18 cellular contexts compared by ENCODE assay signal in the genomic region with DNA sequence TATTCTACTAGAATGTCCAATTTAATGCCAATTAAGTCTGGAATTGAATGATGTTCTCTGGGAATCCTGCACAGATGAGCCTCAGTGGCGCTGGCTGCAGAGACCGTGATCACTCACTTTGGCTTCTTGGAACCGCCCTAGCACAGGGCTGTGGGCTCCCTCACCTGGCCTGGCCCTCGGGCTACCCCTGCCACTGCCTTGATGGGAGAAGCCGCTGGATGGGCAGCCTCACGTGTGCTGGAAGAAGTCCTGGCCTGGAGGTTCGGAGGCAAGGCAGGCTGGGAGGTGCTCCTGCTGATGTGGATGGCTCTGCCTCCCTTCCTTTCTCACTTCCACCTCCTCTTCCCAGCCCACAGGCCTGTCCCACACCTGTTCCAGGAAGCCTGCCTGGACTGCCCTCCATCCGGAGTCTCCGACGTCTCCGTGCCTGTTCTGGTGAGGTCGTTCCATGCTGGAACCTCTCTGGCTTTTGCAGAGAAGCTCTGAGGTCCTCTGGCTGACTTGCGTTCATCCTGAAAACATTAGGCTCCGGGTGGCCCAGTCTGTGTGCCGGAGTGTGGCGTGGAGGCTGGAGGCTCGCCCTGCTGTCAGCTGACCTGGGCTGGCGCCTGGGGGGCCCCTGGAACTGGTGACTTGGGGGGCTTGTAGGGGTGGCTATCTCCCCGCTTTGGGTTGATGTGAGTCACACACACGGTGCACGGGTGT.
A peak's percentile ranks its signal among the peaks of the same experiment; 100 is the strongest.
DNase-seq lines count a peak whose midpoint lies in the region; ATAC-seq and TF ChIP-seq lines count a peak whose summit lies in the region.
"Had no signal": no experiment of that assay in that cellular context is flagged by ENCODE, and none has a peak within 500 bp of the region (broad histone marks: within the 10 kb centered on the region; RNA-seq: fewer than 3 reads in every experiment).

No MANE protein-coding gene starts in this region.

- H3K27ac ChIP-seq in colonic mucosa (peak overlapping the region; percentile 14), tibial artery (peak overlapping the region; percentile 64 to 77)
- H3K27ac ChIP-seq: cardiac muscle cell, SJSA1 had no signal

- intact Hi-C loops in colonic mucosa (cut with DNase I) (no loop called here), tibial artery (cut with DNase I; ENCODE audit: low total_unique reads) (no loop called here)
- intact Hi-C loops in activated naive CD4-positive, alpha-beta T cell treated with anti-CD3 and anti-CD28 coated beads for 36 hours (cut with micrococcal nuclease): no loop called here

- H3K27me3 ChIP-seq in colonic mucosa: no peaks in the 10 kb centered on the region
- no peaks in the 10 kb centered on the region for H3K27me3 ChIP-seq in tibial artery
- H3K27me3 ChIP-seq: cardiac muscle cell, SJSA1 had no signal

- H3K27ac Mint-ChIP-seq in HFFc6 (peak overlapping the region; percentile 76), progenitor cell of endocrine pancreas (no peak overlapping the region)
- H3K27ac Mint-ChIP-seq in naive thymus-derived CD8-positive, alpha-beta T cell: peak overlapping the region in 9 of 10 donors; percentile 25 to 99 (median 58)
- H3K27ac Mint-ChIP-seq in activated naive CD4-positive, alpha-beta T cell treated with anti-CD3 and anti-CD28 coated beads for 36 hours: no peak overlapping the region

- H3K4me1 Mint-ChIP-seq in HFFc6 (ENCODE audit: low read depth) (peaks cover 22% of the 10 kb centered on the region), progenitor cell of endocrine pancreas (ENCODE audit: low read depth) (no peaks in the 10 kb centered on the region)
- peaks cover 4 to 20% (median 8%) of the 10 kb centered on the region in 4 donors for H3K4me1 Mint-ChIP-seq in naive thymus-derived CD8-positive, alpha-beta T cell
- peaks cover 10% of the 10 kb centered on the region for H3K4me1 Mint-ChIP-seq in activated naive CD4-positive, alpha-beta T cell treated with anti-CD3 and anti-CD28 coated beads for 36 hours (ENCODE audit: low read depth)
- H3K4me1 Mint-ChIP-seq: CD8-positive, alpha-beta memory T cell had no signal

- H3K9me3 Mint-ChIP-seq in HFFc6 (no peaks in the 10 kb centered on the region), progenitor cell of endocrine pancreas (ENCODE audit: low read depth) (no peaks in the 10 kb centered on the region)
- no peaks in the 10 kb centered on the region for H3K9me3 Mint-ChIP-seq in naive thymus-derived CD8-positive, alpha-beta T cell
- H3K9me3 Mint-ChIP-seq in activated naive CD4-positive, alpha-beta T cell treated with anti-CD3 and anti-CD28 coated beads for 36 hours: no peaks in the 10 kb centered on the region
- H3K9me3 Mint-ChIP-seq: CD8-positive, alpha-beta memory T cell had no signal

- H3K4me3 ChIP-seq in colonic mucosa: no peak overlapping the region
- no peak overlapping the region for H3K4me3 ChIP-seq in tibial artery
- H3K4me3 ChIP-seq: cardiac muscle cell, SJSA1 had no signal

- H3K36me3 ChIP-seq in colonic mucosa: no peaks in the 10 kb centered on the region
- H3K36me3 ChIP-seq in tibial artery: no peaks in the 10 kb centered on the region
- H3K36me3 ChIP-seq: cardiac muscle cell, SJSA1 had no signal

- H3K4me1 ChIP-seq in colonic mucosa: peaks cover 8% of the 10 kb centered on the region
- peaks cover 0 to 73% (median 52%) of the 10 kb centered on the region in 4 donors for H3K4me1 ChIP-seq in tibial artery

- CTCF ChIA-PET in activated naive CD4-positive, alpha-beta T cell treated with anti-CD3 and anti-CD28 coated beads for 36 hours (lab: Charles Lee): no interaction called here

- DNase-seq in HFFc6 (no peak), colonic mucosa (no peak), tibial artery (peak in 1 of 2 donors; percentile 53), progenitor cell of endocrine pancreas (ENCODE audit: low spot score, unreplicated experiment) (no peak), MV-4-11 (lab: John Stamatoyannopoulos, UW) (no peak), NCI-H1436 treated with DMSO at 0.1 percent for 48 hours (lab: John Stamatoyannopoulos, UW) (no peak)
- no peak for DNase-seq in naive thymus-derived CD8-positive, alpha-beta T cell
- no peak for DNase-seq in activated naive CD4-positive, alpha-beta T cell treated with anti-CD3 and anti-CD28 coated beads for 36 hours
- DNase-seq: activated CD4-positive, alpha-beta T cell treated with anti-CD3 and anti-CD28 coated beads for 1 hour; activated CD8-positive, alpha-beta memory T cell treated with anti-CD3 and anti-CD28 coated beads, Interleukin-2, amount 50 U/mL, for 4 hours; activated naive CD4-positive, alpha-beta T cell treated with anti-CD3 and anti-CD28 coated beads, Interleukin-2, amount 50 U/mL, for 16 hours; CD8-positive, alpha-beta memory T cell; Kasumi-1; mammary epithelial cell; nucleus accumbens; stimulated activated CD4-positive, alpha-beta T cell treated with anti-CD3 and anti-CD28 coated beads, Interleukin-12 subunit alpha, Interleukin-12 subunit beta, amount 100 ng/mL, for 4 hours had no signal

- H3K27me3 Mint-ChIP-seq in HFFc6 (ENCODE audit: insufficient read depth): 0 out of 2 replicates have a peak, but pooled peaks cover 2% of the 10 kb centered on the region
- H3K27me3 Mint-ChIP-seq in naive thymus-derived CD8-positive, alpha-beta T cell: no peaks in the 10 kb centered on the region
- H3K27me3 Mint-ChIP-seq in progenitor cell of endocrine pancreas: peaks cover 3% of the 10 kb centered on the region
- H3K27me3 Mint-ChIP-seq in activated naive CD4-positive, alpha-beta T cell treated with anti-CD3 and anti-CD28 coated beads for 36 hours (ENCODE audit: low read depth): no peaks in the 10 kb centered on the region
- H3K27me3 Mint-ChIP-seq: CD8-positive, alpha-beta memory T cell had no signal

- POLR2A ChIA-PET in naive thymus-derived CD8-positive, alpha-beta T cell (lab: Charles Lee): interaction anchor here (0.6 to 6.9 kb wide), 2 partner anchors 12 to 16 kb away, joined by 3 to 71 read pairs; no protein-coding TSS in a partner anchor

- H3K36me3 Mint-ChIP-seq in HFFc6 (ENCODE audit: low read depth) (no peaks in the 10 kb centered on the region), progenitor cell of endocrine pancreas (ENCODE audit: insufficient read depth) (no peaks in the 10 kb centered on the region)
- H3K36me3 Mint-ChIP-seq in naive thymus-derived CD8-positive, alpha-beta T cell: no peaks in the 10 kb centered on the region
- H3K36me3 Mint-ChIP-seq in activated naive CD4-positive, alpha-beta T cell treated with anti-CD3 and anti-CD28 coated beads for 36 hours (ENCODE audit: low read depth): no peaks in the 10 kb centered on the region
- H3K36me3 Mint-ChIP-seq: CD8-positive, alpha-beta memory T cell had no signal

- H3K9me3 ChIP-seq in colonic mucosa (no peaks in the 10 kb centered on the region), tibial artery (no peaks in the 10 kb centered on the region)
- H3K9me3 ChIP-seq: SJSA1 had no signal

- no peak for TF ChIP-seq CTCF in HFFc6 (IDR thresholded peaks at IDR 0.05)
- TF ChIP-seq CTCF in colonic mucosa (IDR thresholded peaks at IDR 0.05): no peak
- TF ChIP-seq CTCF in tibial artery (IDR thresholded peaks at IDR 0.05): no peak
- TF ChIP-seq CTCF in progenitor cell of endocrine pancreas (IDR thresholded peaks at IDR 0.05; ENCODE audit: unreplicated experiment): no peak

- ATAC-seq in naive thymus-derived CD8-positive, alpha-beta T cell: no peak

- peak overlapping the region in 1 of 2 donors; percentile 50 for H3K9ac ChIP-seq in colonic mucosa (ENCODE audit: low read depth in 2 of 2, low read length in 2 of 2)

- no peak overlapping the region for H3K4me3 Mint-ChIP-seq in HFFc6
- H3K4me3 Mint-ChIP-seq in naive thymus-derived CD8-positive, alpha-beta T cell: no peak overlapping the region
- H3K4me3 Mint-ChIP-seq in progenitor cell of endocrine pancreas (ENCODE audit: low read depth): no peak overlapping the region
- H3K4me3 Mint-ChIP-seq in activated naive CD4-positive, alpha-beta T cell treated with anti-CD3 and anti-CD28 coated beads for 36 hours: no peak overlapping the region
- H3K4me3 Mint-ChIP-seq: CD8-positive, alpha-beta memory T cell had no signal

Comparison
In these comparisons a context has a peak if more than half of its experiments do, and no peak if none do; other contexts are left out.
1. H3K27ac Mint-ChIP-seq: peak in HFFc6 (single experiment) and naive thymus-derived CD8-positive, alpha-beta T cell (9 of 10); none in progenitor cell of endocrine pancreas (single experiment) and activated naive CD4-positive, alpha-beta T cell treated with anti-CD3 and anti-CD28 coated beads for 36 hours (single experiment).